Comparison of ENCODE assay signal across 28 cellular contexts in the genomic region with DNA sequence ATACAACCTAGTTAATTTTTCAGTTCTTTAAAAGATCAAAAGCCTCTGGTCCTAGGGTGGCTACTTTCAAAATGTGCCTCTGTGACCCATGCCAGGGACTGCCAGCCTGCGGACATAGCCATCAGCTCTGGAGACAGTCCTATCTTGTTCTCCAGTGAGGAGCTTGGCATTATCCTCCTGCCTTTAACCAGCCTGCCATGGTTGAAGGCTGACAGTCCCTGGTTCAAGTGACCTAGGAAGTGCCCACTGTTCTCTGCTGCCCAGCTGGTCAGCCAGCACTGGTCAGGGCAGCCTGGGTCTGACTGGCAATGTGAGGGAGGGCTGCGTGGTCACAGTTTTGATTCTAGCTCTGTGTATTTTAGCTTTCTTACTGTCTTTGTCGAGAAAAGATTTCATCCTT. TPM values are rescaled to one million over a fixed set of nuclear protein-coding genes. Genes with fewer than 3 reads are reported as not detected.
"Had no signal": no experiment of that assay in that cellular context is flagged by ENCODE, and none has a peak within 500 bp of the region (broad histone marks: within the 10 kb centered on the region; RNA-seq: fewer than 3 reads in every experiment).

No MANE protein-coding gene starts in this region.

- H3K36me3 Mint-ChIP-seq: activated naive CD4-positive, alpha-beta T cell treated with anti-CD3 and anti-CD28 coated beads, Interleukin-2, amount 50 U/mL, for 24 hours; activated naive CD8-positive, alpha-beta T cell treated with anti-CD3 and anti-CD28 coated beads, Interleukin-2, amount 10 ng/mL, durations not matched to agents 7 days and 5 days had no signal

- DNase-seq: activated CD4-positive, alpha-beta T cell treated with anti-CD3 and anti-CD28 coated beads, Interleukin-2, amount 50 U/mL, for 4 hours; activated CD8-positive, alpha-beta T cell treated with anti-CD3 and anti-CD28 coated beads for 36 hours; activated gamma-delta T cell; activated naive CD4-positive, alpha-beta T cell treated with Interleukin-2 at 50 U/mL for 16 hours; activated naive CD8-positive, alpha-beta T cell treated with anti-CD3 and anti-CD28 coated beads, Interleukin-2, amount 10 ng/mL, durations not matched to agents 7 days and 5 days; activated T-cell treated with anti-CD3 and anti-CD28 coated beads, Interleukin-2, amount 50 U/mL, for 1 hour; activated T-cell treated with anti-CD3 and anti-CD28 coated beads, Interleukin-2, amount 50 U/mL, for 72 hours; amygdala; MG63; NCI-H1048; NCI-H1105 treated with DMSO at 0.1 percent for 48 hours; NCI-H1436; NCI-H1694; NCI-H1930; NCI-H2081 treated with DMSO at 0.1 percent for 48 hours; NCI-H226; NCI-H446 treated with DMSO at 0.1 percent for 48 hours; SW 1271; T-helper 1 cell; T-helper 2 cell; T-helper 9 cell had no signal

- H3K27ac ChIP-seq: cardiac muscle cell had no signal

- H3K27ac Mint-ChIP-seq: activated CD4-positive, alpha-beta T cell treated with anti-CD3 and anti-CD28 coated beads, Interleukin-2, amount 10 ng/mL, durations not matched to agents 24 days and 14 days; activated CD8-positive, alpha-beta T cell treated with anti-CD3 and anti-CD28 coated beads for 36 hours; activated naive CD4-positive, alpha-beta T cell treated with anti-CD3 and anti-CD28 coated beads, Interleukin-2, amount 50 U/mL, for 24 hours; activated naive CD8-positive, alpha-beta T cell treated with anti-CD3 and anti-CD28 coated beads, Interleukin-2, amount 10 ng/mL, durations not matched to agents 7 days and 5 days; activated T-cell treated with anti-CD3 and anti-CD28 coated beads, Interleukin-2, amount 50 U/mL, for 72 hours; activated T-helper 2 cell treated with anti-CD3 and anti-CD28 coated beads, Interferon-gamma antibody, Interleukin-2, Interleukin-4, amounts not matched to agents 10 μg/mL and 5 μg/mL and 100 μg/mL, durations not matched to agents 14 hours and 24 hours and 36 hours had no signal

- H3K4me3 Mint-ChIP-seq: activated CD4-positive, alpha-beta T cell treated with anti-CD3 and anti-CD28 coated beads, Interleukin-2, amount 10 ng/mL, durations not matched to agents 24 days and 14 days; activated CD8-positive, alpha-beta T cell treated with anti-CD3 and anti-CD28 coated beads for 36 hours; activated naive CD4-positive, alpha-beta T cell treated with anti-CD3 and anti-CD28 coated beads, Interleukin-2, amount 50 U/mL, for 24 hours; activated naive CD8-positive, alpha-beta T cell treated with anti-CD3 and anti-CD28 coated beads, Interleukin-2, amount 10 ng/mL, durations not matched to agents 7 days and 5 days; activated T-cell treated with anti-CD3 and anti-CD28 coated beads, Interleukin-2, amount 50 U/mL, for 72 hours had no signal

- H3K9me3 ChIP-seq: ascending aorta had no signal

- H3K36me3 ChIP-seq: ascending aorta, cardiac muscle cell, MG63 had no signal

- H3K9me3 Mint-ChIP-seq: activated CD4-positive, alpha-beta T cell treated with anti-CD3 and anti-CD28 coated beads, Interleukin-2, amount 10 ng/mL, durations not matched to agents 24 days and 14 days; activated CD8-positive, alpha-beta T cell treated with anti-CD3 and anti-CD28 coated beads for 36 hours; activated naive CD4-positive, alpha-beta T cell treated with anti-CD3 and anti-CD28 coated beads, Interleukin-2, amount 50 U/mL, for 24 hours; activated naive CD8-positive, alpha-beta T cell treated with anti-CD3 and anti-CD28 coated beads, Interleukin-2, amount 10 ng/mL, durations not matched to agents 7 days and 5 days; activated T-cell treated with anti-CD3 and anti-CD28 coated beads, Interleukin-2, amount 50 U/mL, for 72 hours; activated T-helper 2 cell treated with anti-CD3 and anti-CD28 coated beads, Interferon-gamma antibody, Interleukin-2, Interleukin-4, amounts not matched to agents 10 μg/mL and 5 μg/mL and 100 μg/mL, durations not matched to agents 14 hours and 24 hours and 36 hours had no signal

- H3K27me3 ChIP-seq: ascending aorta, cardiac muscle cell, MG63 had no signal

- H3K4me1 ChIP-seq: ascending aorta had no signal

- ATAC-seq: activated CD8-positive, alpha-beta T cell treated with anti-CD3 and anti-CD28 coated beads for 36 hours; activated T-cell treated with anti-CD3 and anti-CD28 coated beads, Interleukin-2, amount 50 U/mL, for 72 hours; Panc1 had no signal

- H3K4me1 Mint-ChIP-seq: activated CD4-positive, alpha-beta T cell treated with anti-CD3 and anti-CD28 coated beads, Interleukin-2, amount 10 ng/mL, durations not matched to agents 24 days and 14 days; activated naive CD4-positive, alpha-beta T cell treated with anti-CD3 and anti-CD28 coated beads, Interleukin-2, amount 50 U/mL, for 24 hours; activated naive CD8-positive, alpha-beta T cell treated with anti-CD3 and anti-CD28 coated beads, Interleukin-2, amount 10 ng/mL, durations not matched to agents 7 days and 5 days had no signal

- H3K4me3 ChIP-seq: ascending aorta, cardiac muscle cell, MG63 had no signal

RNA-seq across cellular contexts. Expression of a gene that starts 18.1 kb away (rescaled TPM):
- total RNA-seq: activated CD4-positive, alpha-beta T cell treated with anti-CD3 and anti-CD28 coated beads, Interleukin-2, amount 10 ng/mL, durations not matched to agents 24 days and 14 days; activated CD8-positive, alpha-beta memory T cell treated with anti-CD3 and anti-CD28 coated beads for 36 hours; activated CD8-positive, alpha-beta T cell treated with anti-CD3 and anti-CD28 coated beads for 36 hours; activated T-cell treated with anti-CD3 and anti-CD28 coated beads, Interleukin-2, amount 50 U/mL, for 72 hours had no signal
